17 cellular contexts compared by ENCODE assay signal in genomic region chr1:63413394-63413793, GRCh38.
"Had no signal": no experiment of that assay in that cellular context is flagged by ENCODE, and none has a peak within 500 bp of the region (broad histone marks: within the 10 kb centered on the region; RNA-seq: fewer than 3 reads in every experiment).

No MANE protein-coding gene starts in this region.

- H3K36me3 ChIP-seq: right atrium auricular region had no signal

- H3K27me3 ChIP-seq: esophagus squamous epithelium, hepatocyte, right atrium auricular region, sigmoid colon had no signal

- FAIRE-seq: kidney, urothelium cell line had no signal

- H3K4me3 ChIP-seq: esophagus squamous epithelium, hepatocyte, right atrium auricular region, sigmoid colon, skin epidermis had no signal

- H3K4me1 ChIP-seq: esophagus squamous epithelium, right atrium auricular region, sigmoid colon had no signal

- DNase-seq: effector memory CD8-positive, alpha-beta T cell; esophagus squamous epithelium; foreskin fibroblast; head of caudate nucleus; kidney; left cardiac atrium; mesendoderm; naive B cell; posterior cingulate gyrus; sigmoid colon; stimulated activated CD4-positive, alpha-beta T cell treated with anti-CD3 and anti-CD28 coated beads, Interleukin-12 subunit alpha, Interleukin-12 subunit beta, amount 100 ng/mL, for 4 hours; stimulated activated naive CD4-positive, alpha-beta T cell treated with Interleukin-2 at 50 U/mL for 16 hours; trophoblast cell had no signal

- ATAC-seq: effector memory CD8-positive, alpha-beta T cell; left cardiac atrium had no signal

- H3K9me3 ChIP-seq: esophagus squamous epithelium, right atrium auricular region, sigmoid colon had no signal

- H3K27ac ChIP-seq: esophagus squamous epithelium, hepatocyte, right atrium auricular region, sigmoid colon had no signal
